14 cellular contexts compared by ENCODE assay signal in genomic region chr6:31351734-31352496, GRCh38. TPM values are rescaled to one million over a fixed set of nuclear protein-coding genes. Genes with fewer than 3 reads are reported as not detected.
A peak's percentile ranks its signal among the peaks of the same experiment; 100 is the strongest.
DNase-seq lines count a peak whose midpoint lies in the region; ATAC-seq and TF ChIP-seq lines count a peak whose summit lies in the region.
"Had no signal": no experiment of that assay in that cellular context is flagged by ENCODE, and none has a peak within 500 bp of the region (broad histone marks: within the 10 kb centered on the region; RNA-seq: fewer than 3 reads in every experiment).

No MANE protein-coding gene starts in this region.

- peak overlapping the region; percentile 49 to 100 (median 96) for H3K27ac Mint-ChIP-seq in CD4-positive, CD25-positive, alpha-beta regulatory T cell
- H3K27ac Mint-ChIP-seq in activated CD8-positive, alpha-beta T cell treated with anti-CD3 and anti-CD28 coated beads, Interleukin-2, amount 10 ng/mL, durations not matched to agents 7 days and 5 days: peak overlapping the region; percentile 73

- no peaks in the 10 kb centered on the region for H3K27me3 ChIP-seq in CD4-positive, CD25-positive, alpha-beta regulatory T cell (ENCODE audit: control insufficient read depth, insufficient read depth, low read length)
- H3K27me3 ChIP-seq: BLaER1, tibial artery had no signal

- peaks cover under 1% of the 10 kb centered on the region for H3K27me3 Mint-ChIP-seq in CD4-positive, CD25-positive, alpha-beta regulatory T cell
- H3K27me3 Mint-ChIP-seq in activated CD8-positive, alpha-beta T cell treated with anti-CD3 and anti-CD28 coated beads, Interleukin-2, amount 10 ng/mL, durations not matched to agents 7 days and 5 days (ENCODE audit: low read depth): peaks cover 5% of the 10 kb centered on the region

- peak overlapping the region; percentile 1 for H3K27ac ChIP-seq in CD4-positive, CD25-positive, alpha-beta regulatory T cell (ENCODE audit: insufficient read depth, low read length, poor library complexity, severe bottlenecking)
- H3K27ac ChIP-seq: BLaER1, left ventricle myocardium inferior, tibial artery had no signal

- POLR2A ChIA-PET in activated CD8-positive, alpha-beta T cell treated with anti-CD3 and anti-CD28 coated beads, Interleukin-2, amount 10 ng/mL, durations not matched to agents 7 days and 5 days (lab: Charles Lee): interaction anchor here (1.0 to 4.9 kb wide), 8 partner anchors 17 to 258 kb away, joined by 3 to 105 read pairs (median 4); no protein-coding TSS in a partner anchor

- peaks cover 36% of the 10 kb centered on the region for H3K36me3 Mint-ChIP-seq in CD4-positive, CD25-positive, alpha-beta regulatory T cell
- H3K36me3 Mint-ChIP-seq in activated CD8-positive, alpha-beta T cell treated with anti-CD3 and anti-CD28 coated beads, Interleukin-2, amount 10 ng/mL, durations not matched to agents 7 days and 5 days (ENCODE audit: low read depth): peaks cover 47% of the 10 kb centered on the region

- no peaks in the 10 kb centered on the region for H3K9me3 ChIP-seq in CD4-positive, CD25-positive, alpha-beta regulatory T cell (ENCODE audit: control insufficient read depth in 2 of 2, low read length in 2 of 2)
- H3K9me3 ChIP-seq: BLaER1, left ventricle myocardium inferior, tibial artery had no signal

- H3K4me3 ChIP-seq in CD4-positive, CD25-positive, alpha-beta regulatory T cell (ENCODE audit: low read depth, low read length): no peak overlapping the region
- no peak overlapping the region for H3K4me3 ChIP-seq in GM12865 (ENCODE audit: low read depth, low read length)
- H3K4me3 ChIP-seq: BLaER1, left ventricle myocardium inferior, tibial artery had no signal

- peaks cover 0 to 5% (median 0%) of the 10 kb centered on the region in 7 donors for H3K9me3 Mint-ChIP-seq in CD4-positive, CD25-positive, alpha-beta regulatory T cell
- H3K9me3 Mint-ChIP-seq in activated CD8-positive, alpha-beta T cell treated with anti-CD3 and anti-CD28 coated beads, Interleukin-2, amount 10 ng/mL, durations not matched to agents 7 days and 5 days (ENCODE audit: insufficient read depth): no peaks in the 10 kb centered on the region

- intact Hi-C loops in left colon (cut with DNase I, micrococcal nuclease): loop anchor here in 1 of 2 donors (10.0 kb wide), 1 partner anchor 77 kb away; the partner anchor contains the start of gene HLA-C

- peaks cover 9 to 69% (median 43%) of the 10 kb centered on the region in 4 donors for H3K4me1 Mint-ChIP-seq in CD4-positive, CD25-positive, alpha-beta regulatory T cell
- H3K4me1 Mint-ChIP-seq in activated CD8-positive, alpha-beta T cell treated with anti-CD3 and anti-CD28 coated beads, Interleukin-2, amount 10 ng/mL, durations not matched to agents 7 days and 5 days (ENCODE audit: low read depth): peaks cover 43% of the 10 kb centered on the region

- peaks cover 28% of the 10 kb centered on the region for H3K36me3 ChIP-seq in CD4-positive, CD25-positive, alpha-beta regulatory T cell (ENCODE audit: control insufficient read depth, insufficient read depth, low read length)

- no peak for TF ChIP-seq CTCF in GM12865 (IDR thresholded peaks at IDR 0.05; ENCODE audit: insufficient read depth, low read depth, low read length, missing control alignments)

- CTCF ChIA-PET in activated CD8-positive, alpha-beta T cell treated with anti-CD3 and anti-CD28 coated beads, Interleukin-2, amount 10 ng/mL, durations not matched to agents 7 days and 5 days (lab: Charles Lee): interaction anchor here (0.9 kb wide), 1 partner anchor 15 kb away, joined by 5 read pairs; no protein-coding TSS in a partner anchor

- H3K4me1 ChIP-seq in CD4-positive, CD25-positive, alpha-beta regulatory T cell (ENCODE audit: control insufficient read depth, insufficient read depth, low read length, poor library complexity, severe bottlenecking): peaks cover 39% of the 10 kb centered on the region

- DNase-seq in CD4-positive, CD25-positive, alpha-beta regulatory T cell: peak in 1 of 3 donors; percentile 36
- DNase-seq in GM12865 (ENCODE audit: low read depth): peak; percentile 51
- DNase-seq in activated CD8-positive, alpha-beta T cell treated with anti-CD3 and anti-CD28 coated beads, Interleukin-2, amount 10 ng/mL, durations not matched to agents 7 days and 5 days: no peak
- no peak for DNase-seq in left colon
- no peak for DNase-seq in HT-29 (ENCODE audit: low spot score)
- no peak for DNase-seq in NCI-H1930 (lab: John Stamatoyannopoulos, UW)
- no peak for DNase-seq in NCI-H187 treated with DMSO at 0.1 percent for 48 hours (lab: John Stamatoyannopoulos, UW)
- DNase-seq: amygdala, left ventricle myocardium inferior, NCI-H2081, NCI-H82, tibial artery had no signal

- H3K4me3 Mint-ChIP-seq in CD4-positive, CD25-positive, alpha-beta regulatory T cell: peak overlapping the region; percentile 95 to 100 (median 98)
- H3K4me3 Mint-ChIP-seq in activated CD8-positive, alpha-beta T cell treated with anti-CD3 and anti-CD28 coated beads, Interleukin-2, amount 10 ng/mL, durations not matched to agents 7 days and 5 days: no peak overlapping the region

- peak; percentile 17 to 26 for ATAC-seq in CD4-positive, CD25-positive, alpha-beta regulatory T cell (ENCODE audit: low read depth in 2 of 2)
- ATAC-seq in activated CD8-positive, alpha-beta T cell treated with anti-CD3 and anti-CD28 coated beads, Interleukin-2, amount 10 ng/mL, durations not matched to agents 7 days and 5 days: peak; percentile 12
- ATAC-seq in left colon: peak; percentile 15
- ATAC-seq: esophagus mucosa had no signal

RNA-seq across cellular contexts. Expression of gene HLA-B, which starts 5.1 kb away (rescaled TPM):
- total RNA-seq in CD4-positive, CD25-positive, alpha-beta regulatory T cell: 8,618 TPM
- 1,000 to 10,000 TPM; 4,778 to 8,292 (median 6,791) TPM for polyA plus RNA-seq in CD4-positive, CD25-positive, alpha-beta regulatory T cell
- total RNA-seq in activated CD8-positive, alpha-beta T cell treated with anti-CD3 and anti-CD28 coated beads, Interleukin-2, amount 10 ng/mL, durations not matched to agents 7 days and 5 days: 1,000 to 10,000 TPM; 3,406 to 3,473 TPM
- total RNA-seq in left colon: 1,000 to 10,000 TPM; 1,508 to 2,239 TPM
- 15.3 and 19.8 TPM in 2 replicates for total RNA-seq in HT-29 (2014; rRNA removed; shearing (Covaris generic))

RNA-seq across cellular contexts. Expression of gene MICA, which starts 51.5 kb away (rescaled TPM):
- total RNA-seq in CD4-positive, CD25-positive, alpha-beta regulatory T cell: 15.9 TPM
- 10 to 100 TPM in 1 of 4 donors, 1 to 10 TPM in 3; 6.4 to 10.6 (median 7.5) TPM for polyA plus RNA-seq in CD4-positive, CD25-positive, alpha-beta regulatory T cell
- 1 to 10 TPM; 8.7 to 9.0 TPM for total RNA-seq in activated CD8-positive, alpha-beta T cell treated with anti-CD3 and anti-CD28 coated beads, Interleukin-2, amount 10 ng/mL, durations not matched to agents 7 days and 5 days
- 10 to 100 TPM; 18.5 to 23.7 TPM for total RNA-seq in left colon
- total RNA-seq in HT-29 (2014; rRNA removed; shearing (Covaris generic)): 36.1 and 39.2 TPM in 2 replicates

Comparison
In these comparisons a context has a peak if more than half of its experiments do, and no peak if none do; other contexts are left out.
1. RNA of gene HLA-B, which starts 5.1 kb away (total RNA-seq): 8,618 TPM in CD4-positive, CD25-positive, alpha-beta regulatory T cell (single experiment), 3,406 to 3,473 TPM in activated CD8-positive, alpha-beta T cell treated with anti-CD3 and anti-CD28 coated beads, Interleukin-2, amount 10 ng/mL, durations not matched to agents 7 days and 5 days and 1,508 to 2,239 TPM in left colon; 15.3 to 19.8 TPM in HT-29; every median in the first group is over 10 times any median in the second.
2. Peak in every context shown above with its lines, with median percentiles within 50 percentile points of each other: ATAC-seq.